ENCODE assay signal across 20 cellular contexts in genomic region chr2:184890311-184890710, GRCh38.
DNase-seq lines count a peak whose midpoint lies in the region; ATAC-seq, FAIRE-seq and TF ChIP-seq lines count a peak whose summit lies in the region.
"Had no signal": no experiment of that assay in that cellular context is flagged by ENCODE, and none has a peak within 500 bp of the region (broad histone marks: within the 10 kb centered on the region; RNA-seq: fewer than 3 reads in every experiment).

No MANE protein-coding gene starts in this region.

- H3K4me2 ChIP-seq in astrocyte (ENCODE audit: low read length) = no peak overlapping the region
- H3K4me2 ChIP-seq: neural progenitor cell had no signal

- H3K4me1 Mint-ChIP-seq in astrocyte (ENCODE audit: low read depth, unreplicated experiment) = peaks cover 4% of the 10 kb centered on the region
- H3K4me1 Mint-ChIP-seq in CD8-positive, alpha-beta T cell (ENCODE audit: low read depth) = no peaks in the 10 kb centered on the region
- H3K4me1 Mint-ChIP-seq: neural progenitor cell had no signal

- H3K9me3 ChIP-seq in astrocyte (ENCODE audit: insufficient read depth, low read depth, low read length) (no peaks in the 10 kb centered on the region), ascending aorta (no peaks in the 10 kb centered on the region)
- no peaks in the 10 kb centered on the region for H3K9me3 ChIP-seq in CD8-positive, alpha-beta T cell (ENCODE audit: low read length)
- H3K9me3 ChIP-seq: gastroesophageal sphincter had no signal

- no peaks in the 10 kb centered on the region for H3K36me3 Mint-ChIP-seq in astrocyte (ENCODE audit: low read depth, unreplicated experiment)
- H3K36me3 Mint-ChIP-seq in CD8-positive, alpha-beta T cell = no peaks in the 10 kb centered on the region
- H3K36me3 Mint-ChIP-seq: activated naive CD4-positive, alpha-beta T cell treated with anti-CD3 and anti-CD28 coated beads, Interleukin-2, amount 10 ng/mL, durations not matched to agents 7 days and 5 days; neural progenitor cell had no signal

- H4K20me1 ChIP-seq in astrocyte (ENCODE audit: insufficient read depth, low read length) = no peaks in the 10 kb centered on the region

- H3K36me3 ChIP-seq in astrocyte (ENCODE audit: insufficient read depth, low read length) = no peaks in the 10 kb centered on the region
- H3K36me3 ChIP-seq in CD8-positive, alpha-beta T cell (ENCODE audit: insufficient read depth, low read length) = no peaks in the 10 kb centered on the region
- no peaks in the 10 kb centered on the region for H3K36me3 ChIP-seq in ascending aorta
- H3K36me3 ChIP-seq: cardiac muscle cell, gastroesophageal sphincter, neural progenitor cell, SJCRH30, upper lobe of left lung had no signal

- peaks cover 13% of the 10 kb centered on the region for H3K9me3 Mint-ChIP-seq in astrocyte (ENCODE audit: unreplicated experiment)
- H3K9me3 Mint-ChIP-seq in CD8-positive, alpha-beta T cell = peaks cover 9% of the 10 kb centered on the region

- H3K27ac ChIP-seq in astrocyte (ENCODE audit: low read depth, low read length) = no peak overlapping the region
- no peak overlapping the region for H3K27ac ChIP-seq in CD8-positive, alpha-beta T cell (ENCODE audit: low read depth, low read length)
- H3K27ac ChIP-seq in ascending aorta = no peak overlapping the region
- H3K27ac ChIP-seq: cardiac muscle cell, gastroesophageal sphincter, neural progenitor cell, SJCRH30, upper lobe of left lung, VCaP had no signal

- intact Hi-C loops in CD8-positive, alpha-beta T cell (cut with DNase I, micrococcal nuclease) = no loop called here
- intact Hi-C loops in ascending aorta (cut with DNase I) = no loop called here

- DNase-seq in astrocyte (ENCODE audit: low read depth) = no peak
- DNase-seq in NCI-H510A (lab: John Stamatoyannopoulos, UW) = no peak
- no peak for DNase-seq in CD8-positive, alpha-beta T cell
- no peak for DNase-seq in stimulated activated CD4-positive, alpha-beta T cell treated with anti-CD3 and anti-CD28 coated beads, Interleukin-4, amount 100 ng/mL, for 1 hour
- no peak for DNase-seq in ascending aorta (ENCODE audit: low spot score in 2 of 2)
- DNase-seq: activated naive CD4-positive, alpha-beta T cell treated with anti-CD3 and anti-CD28 coated beads, Interleukin-2, amount 10 ng/mL, durations not matched to agents 7 days and 5 days; effector memory CD8-positive, alpha-beta T cell; NCI-H2107; right cardiac atrium; SJCRH30; stimulated activated CD4-positive, alpha-beta T cell treated with anti-CD3 and anti-CD28 coated beads, Interleukin-4, amount 100 ng/mL, for 24 hours; upper lobe of left lung had no signal

- CTCF ChIA-PET in CD8-positive, alpha-beta T cell (lab: Charles Lee) = no interaction called here

- POLR2A ChIA-PET in CD8-positive, alpha-beta T cell (lab: Charles Lee) = no interaction called here

- H3K27me3 Mint-ChIP-seq in astrocyte (ENCODE audit: low read depth, unreplicated experiment) = no peaks in the 10 kb centered on the region
- no peaks in the 10 kb centered on the region for H3K27me3 Mint-ChIP-seq in CD8-positive, alpha-beta T cell (ENCODE audit: low read depth)
- H3K27me3 Mint-ChIP-seq: activated naive CD4-positive, alpha-beta T cell treated with anti-CD3 and anti-CD28 coated beads, Interleukin-2, amount 10 ng/mL, durations not matched to agents 7 days and 5 days; effector memory CD8-positive, alpha-beta T cell had no signal

- H3K4me3 ChIP-seq in astrocyte (ENCODE audit: insufficient read depth, low read depth, low read length) (no peak overlapping the region), ascending aorta (no peak overlapping the region)
- no peak overlapping the region for H3K4me3 ChIP-seq in CD8-positive, alpha-beta T cell (ENCODE audit: low read depth, low read length)
- H3K4me3 ChIP-seq: cardiac muscle cell, gastroesophageal sphincter, neural progenitor cell, SJCRH30, upper lobe of left lung had no signal

- no peak overlapping the region for H2AFZ ChIP-seq in astrocyte (ENCODE audit: low read depth, low read length)
- H2AFZ ChIP-seq: neural progenitor cell had no signal

- FAIRE-seq in astrocyte (lab: Jason Lieb, UNC) = no peak
- FAIRE-seq: islet of Langerhans had no signal

- no peak overlapping the region for H3K9ac ChIP-seq in astrocyte (ENCODE audit: low read length)
- H3K9ac ChIP-seq: neural progenitor cell had no signal

- H3K27me3 ChIP-seq in astrocyte (ENCODE audit: insufficient read depth, low read length) (no peaks in the 10 kb centered on the region), ascending aorta (no peaks in the 10 kb centered on the region)
- no peaks in the 10 kb centered on the region for H3K27me3 ChIP-seq in CD8-positive, alpha-beta T cell (ENCODE audit: insufficient read depth, low read length)
- H3K27me3 ChIP-seq: cardiac muscle cell, gastroesophageal sphincter, neural progenitor cell, SJCRH30, upper lobe of left lung had no signal

- H3K27ac Mint-ChIP-seq in astrocyte (ENCODE audit: unreplicated experiment) = peak overlapping the region; percentile 38
- no peak overlapping the region for H3K27ac Mint-ChIP-seq in CD8-positive, alpha-beta T cell
- H3K27ac Mint-ChIP-seq: activated naive CD4-positive, alpha-beta T cell treated with anti-CD3 and anti-CD28 coated beads, Interleukin-2, amount 10 ng/mL, durations not matched to agents 7 days and 5 days; effector memory CD8-positive, alpha-beta T cell; neural progenitor cell had no signal

- H3K4me1 ChIP-seq in astrocyte (ENCODE audit: insufficient read depth, low read length) (peaks cover 4% of the 10 kb centered on the region), ascending aorta (no peaks in the 10 kb centered on the region)
- H3K4me1 ChIP-seq in CD8-positive, alpha-beta T cell (ENCODE audit: insufficient read depth, low read length) = no peaks in the 10 kb centered on the region
- H3K4me1 ChIP-seq: gastroesophageal sphincter, neural progenitor cell, SJCRH30, upper lobe of left lung had no signal

- TF ChIP-seq CTCF in astrocyte (IDR thresholded peaks at IDR 0.05; ENCODE audit: insufficient read depth, low read depth, low read length) (no peak), ascending aorta (IDR thresholded peaks at IDR 0.05) (no peak)
- no peak for TF ChIP-seq CTCF in CD8-positive, alpha-beta T cell (IDR thresholded peaks at IDR 0.05)

- H3K79me2 ChIP-seq in astrocyte (ENCODE audit: insufficient read depth, low read length) = no peaks in the 10 kb centered on the region

- peak; percentile 77 for ATAC-seq in GM18498 (IDR thresholded peaks at IDR 0.05; ENCODE audit: unreplicated experiment)
- peak; percentile 60 for ATAC-seq in GM19463 (IDR thresholded peaks at IDR 0.05; ENCODE audit: unreplicated experiment)
- peak; percentile 64 for ATAC-seq in HG03159 (IDR thresholded peaks at IDR 0.05; ENCODE audit: unreplicated experiment)
- no peak for ATAC-seq in CD8-positive, alpha-beta T cell
- ATAC-seq: effector memory CD8-positive, alpha-beta T cell; gastroesophageal sphincter; right cardiac atrium had no signal

- no peak overlapping the region for H3K4me3 Mint-ChIP-seq in astrocyte (ENCODE audit: unreplicated experiment)
- H3K4me3 Mint-ChIP-seq in CD8-positive, alpha-beta T cell = no peak overlapping the region
- H3K4me3 Mint-ChIP-seq: activated naive CD4-positive, alpha-beta T cell treated with anti-CD3 and anti-CD28 coated beads, Interleukin-2, amount 10 ng/mL, durations not matched to agents 7 days and 5 days; effector memory CD8-positive, alpha-beta T cell; neural progenitor cell had no signal
